8 cellular contexts compared by ENCODE assay signal in the genomic region with DNA sequence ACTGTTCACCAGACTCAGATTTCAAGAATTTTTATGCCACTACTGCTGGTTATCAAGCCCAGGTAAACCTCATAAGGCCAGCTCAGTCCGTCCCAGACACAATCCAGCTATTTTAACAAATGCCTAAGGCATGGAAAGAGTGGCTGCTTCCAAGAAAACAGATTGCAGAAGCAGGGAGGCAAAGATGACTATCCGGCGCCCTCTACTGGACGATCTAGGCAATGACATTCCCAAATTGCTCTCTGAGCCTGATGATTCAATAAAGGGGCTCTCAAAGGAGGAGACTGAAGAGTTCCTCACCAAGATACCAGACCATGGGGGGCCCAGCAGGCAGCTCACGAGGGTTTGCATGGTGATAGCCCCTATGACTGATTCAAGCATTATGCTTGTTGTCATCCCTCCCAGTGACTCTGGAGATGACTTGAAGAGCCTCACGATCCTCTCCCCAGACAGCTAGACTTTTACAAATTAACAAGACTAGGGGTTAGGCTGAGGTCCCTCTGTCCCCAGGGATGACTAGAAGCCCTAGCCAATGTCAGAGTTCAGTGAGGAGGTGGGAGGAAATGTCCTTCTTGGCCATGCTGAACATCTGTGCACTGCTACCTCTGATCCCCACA. TPM values are rescaled to one million over a fixed set of nuclear protein-coding genes. Genes with fewer than 3 reads are reported as not detected.
DNase-seq lines count a peak whose midpoint lies in the region; ATAC-seq and TF ChIP-seq lines count a peak whose summit lies in the region.

No MANE protein-coding gene starts in this region.

- TF ChIP-seq CTCF in GM12872 (IDR thresholded peaks at IDR 0.05; ENCODE audit: insufficient read depth, low read depth, low read length) = peak; percentile 92
- TF ChIP-seq CTCF in right lobe of liver (IDR thresholded peaks at IDR 0.05) = peak; percentile 81 to 90 (median 87)

- no peak for ATAC-seq in T-helper 17 cell
- ATAC-seq in right lobe of liver = peak; percentile 74 to 88 (median 86)
- no peak for ATAC-seq in stimulated activated naive CD8-positive, alpha-beta T cell treated with anti-CD3 and anti-CD28 coated beads, Interleukin-15, Interleukin-2, amounts not matched to agents 100 U/mL and 50 U/mL, for 24 hours
- ATAC-seq in HG03469 (IDR thresholded peaks at IDR 0.05; ENCODE audit: unreplicated experiment) = no peak

- peaks cover 4% of the 10 kb centered on the region for H3K27me3 Mint-ChIP-seq in T-helper 17 cell

- H3K9me3 ChIP-seq in T-helper 17 cell (ENCODE audit: control insufficient read depth, low read length, poor library complexity, severe bottlenecking) (peaks cover 5% of the 10 kb centered on the region), right lobe of liver (no peaks in the 10 kb centered on the region)

- in situ Hi-C loops in ACHN (cut with HindIII; ENCODE audit: low pct_ligation_motif_present, low pct_unique_long_range_greater_than_20kb, low sequenced_read_pairs) = no loop called here

- no peak overlapping the region for H3K4me3 ChIP-seq in right lobe of liver

- H3K4me1 Mint-ChIP-seq in T-helper 17 cell = no peaks in the 10 kb centered on the region

- H3K27me3 ChIP-seq in right lobe of liver = no peaks in the 10 kb centered on the region

- no peak overlapping the region for H3K27ac Mint-ChIP-seq in T-helper 17 cell

- 0% methylated on average over 5 of the region's 6 CpGs for WGBS in right lobe of liver (ENCODE audit: insufficient coverage, low coverage, low lambda C conversion rate, missing lambda C conversion rate)

- H3K4me1 ChIP-seq in right lobe of liver = peaks cover 0 to 6% (median 0%) of the 10 kb centered on the region in 4 donors

- H3K36me3 Mint-ChIP-seq in T-helper 17 cell (ENCODE audit: low read depth) = no peaks in the 10 kb centered on the region

- H3K27ac ChIP-seq in right lobe of liver = no peak overlapping the region

- intact Hi-C loops in right lobe of liver (cut with DNase I) = no loop called here

- H3K4me3 Mint-ChIP-seq in T-helper 17 cell = no peak overlapping the region

- H3K36me3 ChIP-seq in right lobe of liver = no peaks in the 10 kb centered on the region

- DNase-seq in ACHN (peak; percentile 39), KG1 (lab: John Stamatoyannopoulos, UW) (peak; percentile 15), T-helper 17 cell (peak; percentile 18 to 26 (median 19)), dedifferentiated amniotic fluid mesenchymal stem cell (ENCODE audit: extremely low spot score) (peak; percentile 66), right lobe of liver (no peak)
- peak; percentile 45 for DNase-seq in stimulated activated naive CD8-positive, alpha-beta T cell treated with anti-CD3 and anti-CD28 coated beads, Interleukin-15, Interleukin-2, amounts not matched to agents 100 U/mL and 50 U/mL, for 24 hours

- no peak for TF ChIP-seq POLR2A in right lobe of liver (IDR thresholded peaks at IDR 0.05)

RNA-seq across cellular contexts. Expression of gene SERPINB8, which starts 25.0 kb away (rescaled TPM):
- 10 to 100 TPM in 1 of 2 donors, 1 to 10 TPM in 1; 6.7 to 15.3 TPM for total RNA-seq in T-helper 17 cell
- total RNA-seq in right lobe of liver = 10 to 100 TPM in 4 of 6 experiments, 1 to 10 TPM in 2; 2.8 to 44.2 (median 16.8) TPM

RNA-seq across cellular contexts. Expression of gene HMSD, which starts 45.8 kb away (rescaled TPM):
- not detected for total RNA-seq in T-helper 17 cell
- under 1 TPM in 2 of 6 experiments, not detected in 4; 0.27 to 0.37 TPM for total RNA-seq in right lobe of liver

Comparison
In these comparisons a context has a peak if more than half of its experiments do, and no peak if none do; other contexts are left out.
1. DNase-seq: peak in ACHN (single experiment), KG1 (single experiment), T-helper 17 cell (3 of 3), dedifferentiated amniotic fluid mesenchymal stem cell (single experiment) and stimulated activated naive CD8-positive, alpha-beta T cell treated with anti-CD3 and anti-CD28 coated beads, Interleukin-15, Interleukin-2, amounts not matched to agents 100 U/mL and 50 U/mL, for 24 hours (single experiment); none in right lobe of liver (0 of 3).
2. ATAC-seq: peak in right lobe of liver (4 of 4); none in T-helper 17 cell (single experiment), stimulated activated naive CD8-positive, alpha-beta T cell treated with anti-CD3 and anti-CD28 coated beads, Interleukin-15, Interleukin-2, amounts not matched to agents 100 U/mL and 50 U/mL, for 24 hours (single experiment) and HG03469 (single experiment).